In the genomic region with DNA sequence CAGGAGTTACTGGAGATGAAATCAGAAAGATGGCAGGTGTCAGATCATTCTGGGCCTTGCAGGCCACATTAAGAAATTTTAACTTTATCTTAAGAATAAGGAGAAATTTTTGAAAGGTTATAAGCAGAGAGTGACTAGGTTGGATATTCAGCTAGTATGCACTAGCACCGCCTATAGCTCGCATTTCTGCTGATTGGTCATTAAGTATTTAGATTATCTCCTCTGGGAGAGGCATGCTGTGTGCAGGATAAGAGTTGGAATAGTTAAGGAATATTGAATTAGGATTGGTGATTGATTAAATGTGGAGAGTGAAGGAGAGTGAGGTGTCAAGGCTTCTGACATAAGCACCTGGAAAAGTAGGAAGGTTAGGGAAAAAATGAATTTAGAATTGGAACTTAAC, we compare ENCODE assay signal across 19 cellular contexts.
DNase-seq lines count a peak whose midpoint lies in the region; ATAC-seq and TF ChIP-seq lines count a peak whose summit lies in the region.
"Had no signal": no experiment of that assay in that cellular context is flagged by ENCODE, and none has a peak within 500 bp of the region (broad histone marks: within the 10 kb centered on the region; RNA-seq: fewer than 3 reads in every experiment).

No MANE protein-coding gene starts in this region.

- no peaks in the 10 kb centered on the region for H3K9me2 ChIP-seq in hepatocyte (replicated peaks; ENCODE audit: insufficient read depth)

- H3K79me2 ChIP-seq in hepatocyte = no peaks in the 10 kb centered on the region

- no peaks in the 10 kb centered on the region for H3K36me3 ChIP-seq in CD8-positive, alpha-beta memory T cell (ENCODE audit: insufficient read depth, low read length)
- no peaks in the 10 kb centered on the region for H3K36me3 ChIP-seq in naive thymus-derived CD4-positive, alpha-beta T cell (ENCODE audit: control insufficient read depth in 2 of 3, insufficient read depth in 3 of 3, low read length in 3 of 3)
- no peaks in the 10 kb centered on the region for H3K36me3 ChIP-seq in psoas muscle (ENCODE audit: insufficient read depth in 1 of 2, low read depth in 1 of 2)
- H3K36me3 ChIP-seq in hepatocyte (replicated peaks; ENCODE audit: insufficient read depth, low read depth) = no peaks in the 10 kb centered on the region
- H3K36me3 ChIP-seq: breast epithelium, left ventricle myocardium inferior had no signal

- H3K27ac ChIP-seq in CD8-positive, alpha-beta memory T cell (ENCODE audit: low read depth, low read length) = no peak overlapping the region
- H3K27ac ChIP-seq in naive thymus-derived CD4-positive, alpha-beta T cell (ENCODE audit: low read depth, low read length) = no peak overlapping the region
- H3K27ac ChIP-seq in psoas muscle (no peak overlapping the region), hepatocyte (no peak overlapping the region)
- H3K27ac ChIP-seq: breast epithelium, left ventricle myocardium inferior had no signal

- intact Hi-C loops in activated CD4-positive, alpha-beta T cell treated with anti-CD3 and anti-CD28 coated beads for 36 hours (cut with DNase I, micrococcal nuclease) = loop anchor here in 1 of 2 experiments (5.0 kb wide), 2 partner anchors 36 to 49 kb away; no protein-coding TSS in a partner anchor
- intact Hi-C loops in naive thymus-derived CD4-positive, alpha-beta T cell (cut with micrococcal nuclease) = loop anchor here in 1 of 2 donors (2.0 kb wide), 1 partner anchor 13 kb away; no protein-coding TSS in a partner anchor
- intact Hi-C loops in psoas muscle (cut with DNase I) = loop anchor here in 1 of 2 donors (10.0 kb wide), 1 partner anchor 89 kb away; no protein-coding TSS in a partner anchor

- no peak overlapping the region for H3K4me3 Mint-ChIP-seq in activated CD4-positive, alpha-beta T cell treated with anti-CD3 and anti-CD28 coated beads for 36 hours
- H3K4me3 Mint-ChIP-seq in CD8-positive, alpha-beta memory T cell = peak overlapping the region in 2 of 7 donors; percentile 13 to 21
- no peak overlapping the region for H3K4me3 Mint-ChIP-seq in activated CD8-positive, alpha-beta T cell treated with anti-CD3 and anti-CD28 coated beads, Interleukin-2, amount 10 ng/mL, durations not matched to agents 7 days and 5 days
- peak overlapping the region in 9 of 10 donors; percentile 1 to 48 (median 32) for H3K4me3 Mint-ChIP-seq in naive thymus-derived CD4-positive, alpha-beta T cell
- H3K4me3 Mint-ChIP-seq: activated B cell treated with CpG ODN at 0.5 μM for 24 hours, HFFc6 had no signal

- peak overlapping the region; percentile 92 for H3K27ac Mint-ChIP-seq in activated CD4-positive, alpha-beta T cell treated with anti-CD3 and anti-CD28 coated beads for 36 hours
- peak overlapping the region in 5 of 8 donors; percentile 23 to 86 (median 44) for H3K27ac Mint-ChIP-seq in CD8-positive, alpha-beta memory T cell
- peak overlapping the region; percentile 66 for H3K27ac Mint-ChIP-seq in activated CD8-positive, alpha-beta T cell treated with anti-CD3 and anti-CD28 coated beads, Interleukin-2, amount 10 ng/mL, durations not matched to agents 7 days and 5 days
- peak overlapping the region in 5 of 9 donors; percentile 1 to 95 (median 67) for H3K27ac Mint-ChIP-seq in naive thymus-derived CD4-positive, alpha-beta T cell
- H3K27ac Mint-ChIP-seq: activated B cell treated with CpG ODN at 0.5 μM for 24 hours, HFFc6 had no signal

- ATAC-seq in activated CD4-positive, alpha-beta T cell treated with anti-CD3 and anti-CD28 coated beads for 36 hours = no peak
- no peak for ATAC-seq in activated CD8-positive, alpha-beta T cell treated with anti-CD3 and anti-CD28 coated beads, Interleukin-2, amount 10 ng/mL, durations not matched to agents 7 days and 5 days
- ATAC-seq in naive thymus-derived CD4-positive, alpha-beta T cell = no peak
- ATAC-seq in psoas muscle = no peak
- ATAC-seq: HepG2 had no signal

- no peak overlapping the region for H3K4me3 ChIP-seq in CD8-positive, alpha-beta memory T cell (ENCODE audit: low read length)
- H3K4me3 ChIP-seq in naive thymus-derived CD4-positive, alpha-beta T cell (ENCODE audit: low read length) = no peak overlapping the region
- H3K4me3 ChIP-seq in psoas muscle (no peak overlapping the region), hepatocyte (no peak overlapping the region)
- H3K4me3 ChIP-seq: breast epithelium, left ventricle myocardium inferior had no signal

- no peaks in the 10 kb centered on the region for H3K9me3 ChIP-seq in CD8-positive, alpha-beta memory T cell (ENCODE audit: low read length)
- H3K9me3 ChIP-seq in naive thymus-derived CD4-positive, alpha-beta T cell (ENCODE audit: control insufficient read depth in 2 of 3, low read length in 3 of 3) = no peaks in the 10 kb centered on the region
- no peaks in the 10 kb centered on the region for H3K9me3 ChIP-seq in psoas muscle
- no peaks in the 10 kb centered on the region for H3K9me3 ChIP-seq in hepatocyte (ENCODE audit: low read depth)
- H3K9me3 ChIP-seq: breast epithelium, left ventricle myocardium inferior had no signal

- WGBS in psoas muscle, 3 donors = 97 to 100% (median 97%) methylated on average over 2 of the region's 2 CpGs
- 98% methylated on average over 2 of the region's 2 CpGs for WGBS in hepatocyte (ENCODE audit: low lambda C conversion rate, missing lambda C conversion rate)

- TF ChIP-seq CTCF in psoas muscle (IDR thresholded peaks at IDR 0.05) = no peak
- TF ChIP-seq CTCF in hepatocyte (IDR thresholded peaks at IDR 0.05; ENCODE audit: poor library complexity) = no peak

- no peak overlapping the region for H2AFZ ChIP-seq in hepatocyte

- H3K27me3 Mint-ChIP-seq in activated CD4-positive, alpha-beta T cell treated with anti-CD3 and anti-CD28 coated beads for 36 hours = no peaks in the 10 kb centered on the region
- no peaks in the 10 kb centered on the region for H3K27me3 Mint-ChIP-seq in CD8-positive, alpha-beta memory T cell
- H3K27me3 Mint-ChIP-seq in activated CD8-positive, alpha-beta T cell treated with anti-CD3 and anti-CD28 coated beads, Interleukin-2, amount 10 ng/mL, durations not matched to agents 7 days and 5 days (ENCODE audit: low read depth) = no peaks in the 10 kb centered on the region
- H3K27me3 Mint-ChIP-seq in naive thymus-derived CD4-positive, alpha-beta T cell = no peaks in the 10 kb centered on the region
- H3K27me3 Mint-ChIP-seq: activated B cell treated with CpG ODN at 0.5 μM for 24 hours; CD4-positive, alpha-beta memory T cell; naive B cell had no signal

- no peaks in the 10 kb centered on the region for H3K27me3 ChIP-seq in CD8-positive, alpha-beta memory T cell (ENCODE audit: insufficient read depth, low read length, poor library complexity, severe bottlenecking)
- no peaks in the 10 kb centered on the region for H3K27me3 ChIP-seq in naive thymus-derived CD4-positive, alpha-beta T cell (ENCODE audit: control insufficient read depth in 2 of 2, insufficient read depth in 2 of 2, low read length in 2 of 2)
- H3K27me3 ChIP-seq in psoas muscle (ENCODE audit: insufficient read depth in 3 of 3, low read length in 2 of 3) (no peaks in the 10 kb centered on the region), hepatocyte (no peaks in the 10 kb centered on the region)
- H3K27me3 ChIP-seq: breast epithelium had no signal

- peaks cover 90% of the 10 kb centered on the region for H3K4me1 Mint-ChIP-seq in activated CD4-positive, alpha-beta T cell treated with anti-CD3 and anti-CD28 coated beads for 36 hours
- H3K4me1 Mint-ChIP-seq in CD8-positive, alpha-beta memory T cell = peaks cover 72 to 94% (median 89%) of the 10 kb centered on the region in 3 donors
- H3K4me1 Mint-ChIP-seq in activated CD8-positive, alpha-beta T cell treated with anti-CD3 and anti-CD28 coated beads, Interleukin-2, amount 10 ng/mL, durations not matched to agents 7 days and 5 days (ENCODE audit: low read depth) = peaks cover 85% of the 10 kb centered on the region
- H3K4me1 Mint-ChIP-seq in naive thymus-derived CD4-positive, alpha-beta T cell = peaks cover 62 to 93% (median 92%) of the 10 kb centered on the region in 7 donors

- no peaks in the 10 kb centered on the region for H4K20me1 ChIP-seq in hepatocyte (ENCODE audit: insufficient read depth, poor library complexity, severe bottlenecking)

- H3K4me1 ChIP-seq in CD8-positive, alpha-beta memory T cell (ENCODE audit: insufficient read depth, low read length) = peaks cover 71% of the 10 kb centered on the region
- peaks cover 46 to 53% of the 10 kb centered on the region in 2 donors for H3K4me1 ChIP-seq in naive thymus-derived CD4-positive, alpha-beta T cell (ENCODE audit: control insufficient read depth in 2 of 2, insufficient read depth in 2 of 2, low read length in 2 of 2)
- H3K4me1 ChIP-seq in psoas muscle = peaks cover 63% of the 10 kb centered on the region
- H3K4me1 ChIP-seq in hepatocyte (ENCODE audit: insufficient read depth) = peaks cover under 1% of the 10 kb centered on the region
- H3K4me1 ChIP-seq: breast epithelium had no signal

- H3K9me3 Mint-ChIP-seq in activated CD4-positive, alpha-beta T cell treated with anti-CD3 and anti-CD28 coated beads for 36 hours (ENCODE audit: low read depth) = no peaks in the 10 kb centered on the region
- H3K9me3 Mint-ChIP-seq in CD8-positive, alpha-beta memory T cell = no peaks in the 10 kb centered on the region
- H3K9me3 Mint-ChIP-seq in activated CD8-positive, alpha-beta T cell treated with anti-CD3 and anti-CD28 coated beads, Interleukin-2, amount 10 ng/mL, durations not matched to agents 7 days and 5 days (ENCODE audit: insufficient read depth) = no peaks in the 10 kb centered on the region
- H3K9me3 Mint-ChIP-seq in naive thymus-derived CD4-positive, alpha-beta T cell = peaks cover 0 to 6% (median 0%) of the 10 kb centered on the region in 11 donors
- H3K9me3 Mint-ChIP-seq: activated B cell treated with CpG ODN at 0.5 μM for 24 hours; CD4-positive, alpha-beta memory T cell; HFFc6; naive B cell had no signal

- H3K4me2 ChIP-seq in hepatocyte = no peak overlapping the region

- H3K36me3 Mint-ChIP-seq in activated CD4-positive, alpha-beta T cell treated with anti-CD3 and anti-CD28 coated beads for 36 hours (ENCODE audit: low read depth) = peaks cover 15% of the 10 kb centered on the region
- H3K36me3 Mint-ChIP-seq in CD8-positive, alpha-beta memory T cell = peaks cover 0 to 3% (median 0%) of the 10 kb centered on the region in 3 donors
- H3K36me3 Mint-ChIP-seq in activated CD8-positive, alpha-beta T cell treated with anti-CD3 and anti-CD28 coated beads, Interleukin-2, amount 10 ng/mL, durations not matched to agents 7 days and 5 days (ENCODE audit: low read depth) = peaks cover 40% of the 10 kb centered on the region
- H3K36me3 Mint-ChIP-seq in naive thymus-derived CD4-positive, alpha-beta T cell = peaks cover 4 to 32% (median 10%) of the 10 kb centered on the region in 5 donors

- CTCF ChIA-PET in activated CD4-positive, alpha-beta T cell treated with anti-CD3 and anti-CD28 coated beads for 36 hours (lab: Charles Lee) = interaction anchor here (0.8 to 1.6 kb wide), 4 partner anchors 14 to 117 kb away, joined by 5 to 8 read pairs (median 6); no protein-coding TSS in a partner anchor
- CTCF ChIA-PET in CD8-positive, alpha-beta memory T cell (lab: Charles Lee) = interaction anchor here (0.8 kb wide), 1 partner anchor 107 kb away, joined by 3 read pairs; no protein-coding TSS in a partner anchor
- CTCF ChIA-PET in activated CD8-positive, alpha-beta T cell treated with anti-CD3 and anti-CD28 coated beads, Interleukin-2, amount 10 ng/mL, durations not matched to agents 7 days and 5 days (lab: Charles Lee) = interaction anchor here (0.9 to 2.8 kb wide), 5 partner anchors 11 to 116 kb away, joined by 4 to 19 read pairs (median 9); a partner anchor contains a TSS
- CTCF ChIA-PET in naive thymus-derived CD4-positive, alpha-beta T cell (lab: Charles Lee) = interaction anchor here (0.6 to 1.0 kb wide), 3 partner anchors 12 to 1804 kb away, joined by 3 to 6 read pairs (median 5); no protein-coding TSS in a partner anchor

- DNase-seq in activated CD4-positive, alpha-beta T cell treated with anti-CD3 and anti-CD28 coated beads for 36 hours = no peak
- no peak for DNase-seq in activated CD4-positive, alpha-beta T cell treated with anti-CD3 and anti-CD28 coated beads for 4 hours
- DNase-seq in CD8-positive, alpha-beta memory T cell = no peak
- no peak for DNase-seq in activated CD8-positive, alpha-beta T cell treated with anti-CD3 and anti-CD28 coated beads, Interleukin-2, amount 10 ng/mL, durations not matched to agents 7 days and 5 days
- DNase-seq in naive thymus-derived CD4-positive, alpha-beta T cell = no peak
- DNase-seq in psoas muscle (no peak), hepatocyte (ENCODE audit: low spot score) (no peak), T-helper 9 cell (no peak)
- DNase-seq: activated B cell treated with CpG ODN at 0.5 μM for 24 hours; CD4-positive, alpha-beta memory T cell; GOT3; HFFc6; left ventricle myocardium inferior; naive B cell; NCI-H2171; NCI-H524; SHP77 had no signal

- POLR2A ChIA-PET in activated CD4-positive, alpha-beta T cell treated with anti-CD3 and anti-CD28 coated beads for 36 hours (lab: Charles Lee) = interaction anchor here (0.7 kb wide), 2 partner anchors 29 to 47 kb away, joined by 4 to 6 read pairs; no protein-coding TSS in a partner anchor
- POLR2A ChIA-PET in CD8-positive, alpha-beta memory T cell (lab: Charles Lee) = no interaction called here
- POLR2A ChIA-PET in activated CD8-positive, alpha-beta T cell treated with anti-CD3 and anti-CD28 coated beads, Interleukin-2, amount 10 ng/mL, durations not matched to agents 7 days and 5 days (lab: Charles Lee) = interaction anchor here (0.6 kb wide), 2 partner anchors 101 to 102 kb away, joined by 5 read pairs; a partner anchor contains a TSS
- POLR2A ChIA-PET in naive thymus-derived CD4-positive, alpha-beta T cell (lab: Charles Lee) = interaction anchor here (0.6 to 1.4 kb wide), 2 partner anchors 106 to 136 kb away, joined by 3 read pairs; no protein-coding TSS in a partner anchor

Comparison
In these comparisons a context has a peak if more than half of its experiments do, and no peak if none do; other contexts are left out.
1. H3K4me3 Mint-ChIP-seq: peak in naive thymus-derived CD4-positive, alpha-beta T cell (9 of 10); none in activated CD4-positive, alpha-beta T cell treated with anti-CD3 and anti-CD28 coated beads for 36 hours (single experiment) and activated CD8-positive, alpha-beta T cell treated with anti-CD3 and anti-CD28 coated beads, Interleukin-2, amount 10 ng/mL, durations not matched to agents 7 days and 5 days (single experiment).
2. Peak in every context shown above with its lines, with median percentiles within 50 percentile points of each other: H3K27ac Mint-ChIP-seq.